In genomic region chr2:2507471-2507997, GRCh38 we compare ENCODE assay signal across 30 cellular contexts.
A peak's percentile ranks its signal among the peaks of the same experiment; 100 is the strongest.
DNase-seq lines count a peak whose midpoint lies in the region; ATAC-seq, FAIRE-seq and TF ChIP-seq lines count a peak whose summit lies in the region.
"Had no signal": no experiment of that assay in that cellular context is flagged by ENCODE, and none has a peak within 500 bp of the region (broad histone marks: within the 10 kb centered on the region; RNA-seq: fewer than 3 reads in every experiment).

No MANE protein-coding gene starts in this region.

- no peak overlapping the region for H2AK5ac ChIP-seq in H1 (ENCODE audit: low read depth, low read length)

- no peak for TF ChIP-seq POLR2A in H1 (IDR thresholded peaks at IDR 0.05; ENCODE audit: control extremely low read depth in 1 of 2, low read depth in 2 of 2, low read length in 2 of 2)

- H3K27ac Mint-ChIP-seq in T-helper 17 cell: no peak overlapping the region
- H3K27ac Mint-ChIP-seq: activated CD4-positive, alpha-beta memory T cell treated with anti-CD3 and anti-CD28 coated beads, Interleukin-2, amount 10 ng/mL, durations not matched to agents 7 days and 5 days; activated naive CD4-positive, alpha-beta T cell treated with anti-CD3 and anti-CD28 coated beads, Interleukin-2, amount 50 U/mL, for 24 hours; activated T-helper 17 cell treated with anti-CD3 and anti-CD28 coated beads, Interleukin-2, amount 50 U/mL, for 72 hours; CD14-positive monocyte; nephron progenitor cell; stimulated activated effector memory CD8-positive, alpha-beta T cell treated with anti-CD3 and anti-CD28 coated beads, Interleukin-12 subunit alpha, Interleukin-12 subunit beta, amount 100 ng/mL, for 72 hours; type B pancreatic cell had no signal

- H2BK12ac ChIP-seq in H1 (ENCODE audit: low read depth, low read length): no peak overlapping the region

- H3K18ac ChIP-seq in H1 (ENCODE audit: extremely low read depth, low read length): no peak overlapping the region

- no peak overlapping the region for H2BK15ac ChIP-seq in H1 (ENCODE audit: low read length)

- no peaks in the 10 kb centered on the region for H3K36me3 Mint-ChIP-seq in T-helper 17 cell (ENCODE audit: low read depth)
- H3K36me3 Mint-ChIP-seq: activated naive CD4-positive, alpha-beta T cell treated with anti-CD3 and anti-CD28 coated beads, Interleukin-2, amount 50 U/mL, for 24 hours; CD14-positive monocyte; stimulated activated effector memory CD8-positive, alpha-beta T cell treated with anti-CD3 and anti-CD28 coated beads, Interleukin-12 subunit alpha, Interleukin-12 subunit beta, amount 100 ng/mL, for 72 hours; type B pancreatic cell had no signal

- H3K27ac ChIP-seq in H1 (ENCODE audit: low read depth, low read length): no peak overlapping the region
- H3K27ac ChIP-seq: parathyroid adenoma, SJSA1 had no signal

- H3K4me1 Mint-ChIP-seq in T-helper 17 cell: no peaks in the 10 kb centered on the region
- H3K4me1 Mint-ChIP-seq: activated CD4-positive, alpha-beta memory T cell treated with anti-CD3 and anti-CD28 coated beads, Interleukin-2, amount 10 ng/mL, durations not matched to agents 7 days and 5 days; activated naive CD4-positive, alpha-beta T cell treated with anti-CD3 and anti-CD28 coated beads, Interleukin-2, amount 50 U/mL, for 24 hours; activated T-helper 17 cell treated with anti-CD3 and anti-CD28 coated beads, Interleukin-2, amount 50 U/mL, for 72 hours; CD14-positive monocyte; stimulated activated effector memory CD8-positive, alpha-beta T cell treated with anti-CD3 and anti-CD28 coated beads, Interleukin-12 subunit alpha, Interleukin-12 subunit beta, amount 100 ng/mL, for 72 hours had no signal

- H3K4me3 ChIP-seq in H1 (ENCODE audit: extremely low read depth in 1 of 4, insufficient read depth in 2 of 4, low read depth in 3 of 4, low read length in 4 of 4): no peak overlapping the region
- H3K4me3 ChIP-seq: lung, SJSA1 had no signal

- no peak overlapping the region for H2BK120ac ChIP-seq in H1 (replicated peaks; ENCODE audit: low read depth, low read length)

- TF ChIP-seq CTCF in H1 (IDR thresholded peaks at IDR 0.05; ENCODE audit: control extremely low read depth in 1 of 3, insufficient read depth in 1 of 3, low read depth in 1 of 3, low read length in 3 of 3): no peak

- H3K79me1 ChIP-seq in H1 (ENCODE audit: low read depth, low read length): no peaks in the 10 kb centered on the region

- H3K9me3 ChIP-seq in H1 (ENCODE audit: insufficient read depth in 2 of 2, low read depth in 1 of 2, low read length in 1 of 2) (peaks cover 17 to 19% of the 10 kb centered on the region in 2 experiments), T-helper 17 cell (ENCODE audit: control insufficient read depth, low read length, poor library complexity, severe bottlenecking) (no peaks in the 10 kb centered on the region)
- H3K9me3 ChIP-seq: SJSA1 had no signal

- no peak overlapping the region for H4K91ac ChIP-seq in H1 (replicated peaks; ENCODE audit: insufficient read length, low read length)

- no peak overlapping the region for H2BK20ac ChIP-seq in H1 (ENCODE audit: low read length)

- H4K8ac ChIP-seq in H1 (ENCODE audit: extremely low read depth, insufficient read depth, low read length): peak overlapping the region; percentile 21; the same call in 1 of the 2 replicates

- CTCF ChIA-PET in H1 (lab: Charles Lee; ENCODE audit: partially characterized antibody): no interaction called here

- H2AFZ ChIP-seq in H1 (ENCODE audit: low read length): no peak overlapping the region
- H2AFZ ChIP-seq: parathyroid adenoma had no signal

- H3K23me2 ChIP-seq in H1 (ENCODE audit: low read depth, low read length): no peaks in the 10 kb centered on the region

- H3K27me3 ChIP-seq in H1 (replicated peaks in 1 of 4; ENCODE audit: control insufficient read depth in 3 of 4, extremely low read depth in 1 of 4, insufficient read depth in 3 of 4, low read length in 3 of 4): no peaks in the 10 kb centered on the region
- H3K27me3 ChIP-seq: SJSA1 had no signal

- no peaks in the 10 kb centered on the region; a peak in 1 of 8 replicates for H3K36me3 ChIP-seq in H1 (ENCODE audit: control insufficient read depth in 2 of 4, insufficient read depth in 4 of 4, low read length in 3 of 4)
- H3K36me3 ChIP-seq: SJSA1 had no signal

- H4K5ac ChIP-seq in H1 (ENCODE audit: insufficient read length, low read depth, low read length): no peak overlapping the region

- H3K4me1 ChIP-seq in H1 (replicated peaks in 1 of 4; ENCODE audit: control insufficient read depth in 3 of 4, insufficient read depth in 4 of 4, low read length in 3 of 4): no peaks in the 10 kb centered on the region
- H3K4me1 ChIP-seq: parathyroid adenoma, SJSA1 had no signal

- no peaks in the 10 kb centered on the region for H4K20me1 ChIP-seq in H1 (replicated peaks in 1 of 2; ENCODE audit: control insufficient read depth in 1 of 2, insufficient read depth in 2 of 2, low read length in 2 of 2)

- H3K4me3 Mint-ChIP-seq in T-helper 17 cell: no peak overlapping the region
- H3K4me3 Mint-ChIP-seq: activated CD4-positive, alpha-beta memory T cell treated with anti-CD3 and anti-CD28 coated beads, Interleukin-2, amount 10 ng/mL, durations not matched to agents 7 days and 5 days; activated naive CD4-positive, alpha-beta T cell treated with anti-CD3 and anti-CD28 coated beads, Interleukin-2, amount 50 U/mL, for 24 hours; activated T-helper 17 cell treated with anti-CD3 and anti-CD28 coated beads, Interleukin-2, amount 50 U/mL, for 72 hours; CD14-positive monocyte; nephron progenitor cell; stimulated activated effector memory CD8-positive, alpha-beta T cell treated with anti-CD3 and anti-CD28 coated beads, Interleukin-12 subunit alpha, Interleukin-12 subunit beta, amount 100 ng/mL, for 72 hours; type B pancreatic cell had no signal

- no peak overlapping the region for H3K4ac ChIP-seq in H1 (replicated peaks; ENCODE audit: insufficient read length, low read depth, low read length)

- H3K27me3 Mint-ChIP-seq in T-helper 17 cell: peaks cover 23% of the 10 kb centered on the region
- H3K27me3 Mint-ChIP-seq: activated CD4-positive, alpha-beta memory T cell treated with anti-CD3 and anti-CD28 coated beads, Interleukin-2, amount 10 ng/mL, durations not matched to agents 7 days and 5 days had no signal

- WGBS in H1 (ENCODE audit: extremely low coverage in 1 of 2, insufficient coverage in 1 of 2, insufficient read length in 1 of 2, insufficient replicate concordance in 2 of 2, low coverage in 1 of 2, low lambda C conversion rate in 2 of 2, missing lambda C conversion rate in 1 of 2), 2 experiments: 97% methylated on average over 19 of the region's 20 CpGs; no CpG with 5 or more reads in 1 of the 2 experiments

- FAIRE-seq in H1 (lab: Jason Lieb, UNC): no peak
- FAIRE-seq: GM18507, TTC549 had no signal

- POLR2A ChIA-PET in H1 (lab: Charles Lee; ENCODE audit: partially characterized antibody): no interaction called here

- no peak overlapping the region for H3K14ac ChIP-seq in H1 (ENCODE audit: insufficient read length)

- DNase-seq in NCI-H146 treated with DMSO at 0.1 percent for 48 hours (lab: John Stamatoyannopoulos, UW; ENCODE audit: unreplicated experiment): peak; percentile 82
- peak; percentile 10 for DNase-seq in NCI-H748 treated with DMSO at 0.1 percent for 48 hours (lab: John Stamatoyannopoulos, UW)
- DNase-seq in H1 (ENCODE audit: low read depth in 1 of 2, low spot score in 2 of 2): no peak
- peak; percentile 76 for DNase-seq in retina
- DNase-seq in T-helper 17 cell: no peak
- DNase-seq: activated CD4-positive, alpha-beta memory T cell treated with anti-CD3 and anti-CD28 coated beads, Interleukin-2, amount 10 ng/mL, durations not matched to agents 7 days and 5 days; Calu3; HCEC 1CT; Karpas-422; kidney glomerular epithelial cell; NCI-H1694; NCI-H2171; NCI-H774; nephron progenitor cell; stimulated activated CD4-positive, alpha-beta T cell treated with anti-CD3 and anti-CD28 coated beads, Interleukin-12 subunit alpha, Interleukin-12 subunit beta, amount 100 ng/mL, for 4 hours; stimulated activated CD4-positive, alpha-beta T cell treated with anti-CD3 and anti-CD28 coated beads, Interleukin-4, amount 100 ng/mL, for 24 hours; T-helper 1 cell had no signal

- no peak overlapping the region for H3K56ac ChIP-seq in H1 (replicated peaks; ENCODE audit: insufficient read length, low read depth, low read length)

- no peak overlapping the region for H3K9ac ChIP-seq in H1 (replicated peaks in 1 of 4; ENCODE audit: extremely low read depth in 1 of 4, low read depth in 3 of 4, low read length in 3 of 4)
- H3K9ac ChIP-seq: parathyroid adenoma had no signal

- no peak for TF ChIP-seq EP300 in H1 (IDR thresholded peaks at IDR 0.05; ENCODE audit: borderline replicate concordance in 1 of 2, low read depth in 2 of 2, low read length in 2 of 2)

- no peak for TF ChIP-seq RAD21 in H1 (IDR thresholded peaks at IDR 0.05 in 1 of 2, conservative IDR thresholded peaks at IDR 0.05 in 1 of 2; ENCODE audit: low read depth in 2 of 2, low read length in 2 of 2)

- ATAC-seq in HG02981 (IDR thresholded peaks at IDR 0.05; ENCODE audit: unreplicated experiment) (no peak), HG03469 (IDR thresholded peaks at IDR 0.05; ENCODE audit: unreplicated experiment) (no peak), T-helper 17 cell (no peak)
- ATAC-seq: activated T-helper 17 cell treated with anti-CD3 and anti-CD28 coated beads, Interleukin-2, amount 50 U/mL, for 72 hours; sciatic nerve; stimulated activated effector memory CD8-positive, alpha-beta T cell treated with anti-CD3 and anti-CD28 coated beads, Interleukin-12 subunit alpha, Interleukin-12 subunit beta, amount 100 ng/mL, for 72 hours had no signal

- H3K4me2 ChIP-seq in H1 (ENCODE audit: insufficient read depth in 1 of 2, low read depth in 2 of 2, low read length in 2 of 2): no peak overlapping the region

- H3K79me2 ChIP-seq in H1 (ENCODE audit: control insufficient read depth in 1 of 2, insufficient read depth in 2 of 2, low read length in 2 of 2): no peaks in the 10 kb centered on the region
- H3K79me2 ChIP-seq: parathyroid adenoma had no signal

- no peak overlapping the region for H3K23ac ChIP-seq in H1 (ENCODE audit: insufficient read length)

- H2BK5ac ChIP-seq in H1 (ENCODE audit: low read depth, low read length): no peak overlapping the region

TF ChIP-seq in H1, 55 proteins besides CTCF, POLR2A, EP300 and RAD21 (continues in another document):
- TF ChIP-seq KDM1A (IDR thresholded peaks at IDR 0.05; ENCODE audit: borderline replicate concordance, low read length) (no peak), ATF2 (IDR thresholded peaks at IDR 0.05; ENCODE audit: low read length) (no peak), RFX5 (IDR thresholded peaks at IDR 0.05; ENCODE audit: borderline replicate concordance, low read depth, low read length) (no peak)

Comparison
In these comparisons a context has a peak if more than half of its experiments do, and no peak if none do; other contexts are left out.
1. DNase-seq: peak in NCI-H146 treated with DMSO at 0.1 percent for 48 hours (single experiment), NCI-H748 treated with DMSO at 0.1 percent for 48 hours (single experiment) and retina (single experiment); none in H1 (0 of 2) and T-helper 17 cell (0 of 3).